Comparison of ENCODE assay signal across 1 cellular context in the genomic region with DNA sequence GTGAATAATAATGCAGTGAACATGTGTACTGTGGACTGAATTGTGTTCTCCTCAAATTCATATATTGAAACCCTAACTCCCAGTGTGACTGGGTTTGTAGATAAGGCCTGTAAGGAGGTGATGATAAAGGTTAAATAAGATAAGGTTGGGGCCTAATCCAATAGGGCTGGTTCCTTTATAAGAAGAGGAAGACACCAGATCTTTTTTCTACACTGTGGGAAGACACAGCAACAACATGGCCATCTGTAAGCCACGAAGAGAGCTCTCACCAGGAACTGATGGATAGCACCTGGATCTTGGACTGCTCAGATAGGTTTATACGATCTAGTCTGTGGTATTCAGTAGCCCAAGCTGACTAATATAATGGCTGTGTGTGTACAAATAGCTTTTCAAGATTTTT.
TF ChIP-seq lines count a peak whose summit lies in the region.

No MANE protein-coding gene starts in this region.

TF ChIP-seq in GM12878, 131 proteins besides CTCF, POLR2A, EP300 and RAD21 (continued from another document):
- TF ChIP-seq, protein P1, sequence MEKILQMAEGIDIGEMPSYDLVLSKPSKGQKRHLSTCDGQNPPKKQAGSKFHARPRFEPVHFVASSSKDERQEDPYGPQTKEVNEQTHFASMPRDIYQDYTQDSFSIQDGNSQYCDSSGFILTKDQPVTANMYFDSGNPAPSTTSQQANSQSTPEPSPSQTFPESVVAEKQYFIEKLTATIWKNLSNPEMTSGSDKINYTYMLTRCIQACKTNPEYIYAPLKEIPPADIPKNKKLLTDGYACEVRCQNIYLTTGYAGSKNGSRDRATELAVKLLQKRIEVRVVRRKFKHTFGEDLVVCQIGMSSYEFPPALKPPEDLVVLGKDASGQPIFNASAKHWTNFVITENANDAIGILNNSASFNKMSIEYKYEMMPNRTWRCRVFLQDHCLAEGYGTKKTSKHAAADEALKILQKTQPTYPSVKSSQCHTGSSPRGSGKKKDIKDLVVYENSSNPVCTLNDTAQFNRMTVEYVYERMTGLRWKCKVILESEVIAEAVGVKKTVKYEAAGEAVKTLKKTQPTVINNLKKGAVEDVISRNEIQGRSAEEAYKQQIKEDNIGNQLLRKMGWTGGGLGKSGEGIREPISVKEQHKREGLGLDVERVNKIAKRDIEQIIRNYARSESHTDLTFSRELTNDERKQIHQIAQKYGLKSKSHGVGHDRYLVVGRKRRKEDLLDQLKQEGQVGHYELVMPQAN (conservative IDR thresholded peaks at IDR 0.05): no peak
- TF ChIP-seq NR2C1 (IDR thresholded peaks at IDR 0.05): no peak
